ENCODE assay signal across 17 cellular contexts in the genomic region with DNA sequence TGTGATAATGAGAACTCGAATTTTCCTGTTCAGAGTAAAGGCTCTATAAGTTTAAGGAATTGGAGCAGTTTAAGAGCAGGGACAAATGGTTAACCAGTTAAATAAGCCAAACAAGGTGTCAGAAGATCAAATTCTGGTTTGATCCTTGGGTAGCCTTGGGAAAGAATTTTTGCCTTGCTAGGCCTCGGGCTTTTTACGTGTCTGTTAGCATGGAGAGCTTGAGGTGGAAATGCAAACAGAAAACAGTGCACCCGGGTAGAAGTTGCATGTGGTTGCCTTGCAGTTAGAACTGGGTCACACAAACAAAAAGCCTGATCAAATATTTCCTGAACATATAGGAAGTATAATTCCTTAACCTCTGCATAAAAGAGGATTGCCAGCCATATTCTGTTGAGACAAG. TPM values are rescaled to one million over a fixed set of nuclear protein-coding genes. Genes with fewer than 3 reads are reported as not detected.
DNase-seq lines count a peak whose midpoint lies in the region; ATAC-seq and TF ChIP-seq lines count a peak whose summit lies in the region.
"Had no signal": no experiment of that assay in that cellular context is flagged by ENCODE, and none has a peak within 500 bp of the region (broad histone marks: within the 10 kb centered on the region; RNA-seq: fewer than 3 reads in every experiment).

No MANE protein-coding gene starts in this region.

- H3K9me3 Mint-ChIP-seq in HFFc6: 0 out of 2 replicates have a peak, but pooled peaks cover 9% of the 10 kb centered on the region
- H3K9me3 Mint-ChIP-seq: CD8-positive, alpha-beta T cell had no signal

- H3K27me3 Mint-ChIP-seq in HFFc6 (ENCODE audit: insufficient read depth): 0 out of 2 replicates have a peak, but pooled peaks cover 4% of the 10 kb centered on the region
- H3K27me3 Mint-ChIP-seq: dendritic cell treated with granulocyte-macrophage colony-stimulating factor and Interleukin-4, amounts not matched to agents 40 ng/mL and 50 ng/mL, for 4 days had no signal

- DNase-seq in HFFc6 (no peak), SJSA1 (ENCODE audit: low read depth in 1 of 2, low spot score in 2 of 2) (peak in 1 of 2 experiments; percentile 45), foreskin keratinocyte (no peak), adrenal gland (no peak), hippocampal formation (lab: John Stamatoyannopoulos, UW) (no peak), Ammon's horn (ENCODE audit: low spot score) (no peak)
- DNase-seq: CD8-positive, alpha-beta T cell; GOT3; naive thymus-derived CD4-positive, alpha-beta T cell; NCI-H1048; NCI-H748 treated with DMSO at 0.1 percent for 48 hours; T-cell; WERI-Rb-1 had no signal

- intact Hi-C loops in adrenal gland (cut with DNase I): no loop called here

- H3K4me3 Mint-ChIP-seq in HFFc6: peak overlapping the region; percentile 77; the same call in 1 of the 2 replicates
- H3K4me3 Mint-ChIP-seq: CD8-positive, alpha-beta T cell; dendritic cell treated with granulocyte-macrophage colony-stimulating factor and Interleukin-4, amounts not matched to agents 40 ng/mL and 50 ng/mL, for 4 days; naive thymus-derived CD4-positive, alpha-beta T cell; T-cell had no signal

- TF ChIP-seq POLR2A in adrenal gland (IDR thresholded peaks at IDR 0.05): no peak

- H3K27ac Mint-ChIP-seq in HFFc6: peak overlapping the region; percentile 98
- H3K27ac Mint-ChIP-seq: CD8-positive, alpha-beta T cell; naive thymus-derived CD4-positive, alpha-beta T cell; T-cell had no signal

- H3K4me3 ChIP-seq in SJSA1 (no peak overlapping the region), skeletal muscle tissue (ENCODE audit: low read length in 3 of 3) (no peak overlapping the region), adrenal gland (no peak overlapping the region)
- H3K4me3 ChIP-seq: Peyer's patch had no signal

- H3K36me3 Mint-ChIP-seq in HFFc6 (ENCODE audit: low read depth): peaks cover 16% of the 10 kb centered on the region
- H3K36me3 Mint-ChIP-seq: CD8-positive, alpha-beta T cell; naive thymus-derived CD4-positive, alpha-beta T cell; T-cell had no signal

- H3K9me3 ChIP-seq in SJSA1 (replicated peaks) (0 out of 2 replicates have a peak, but pooled peaks cover 5% of the 10 kb centered on the region), skeletal muscle tissue (ENCODE audit: control insufficient read depth in 3 of 3, low read length in 3 of 3) (no peaks in the 10 kb centered on the region), adrenal gland (replicated peaks in 1 of 3) (no peaks in the 10 kb centered on the region)
- H3K9me3 ChIP-seq: Peyer's patch had no signal

- H3K36me3 ChIP-seq in SJSA1 (no peaks in the 10 kb centered on the region), skeletal muscle tissue (ENCODE audit: control insufficient read depth in 3 of 3, insufficient read depth in 3 of 3, low read length in 3 of 3) (peaks cover under 1 to 3% (median 2%) of the 10 kb centered on the region in 3 donors), adrenal gland (replicated peaks in 1 of 2) (no peaks in the 10 kb centered on the region)
- H3K36me3 ChIP-seq: Peyer's patch, WERI-Rb-1 had no signal

- H3K4me1 ChIP-seq in SJSA1 (replicated peaks) (peaks cover 63% of the 10 kb centered on the region), foreskin keratinocyte (peaks cover 48% of the 10 kb centered on the region), skeletal muscle tissue (ENCODE audit: control insufficient read depth in 3 of 3, insufficient read depth in 3 of 3, low read length in 3 of 3) (peaks cover 8 to 13% (median 8%) of the 10 kb centered on the region in 3 donors), adrenal gland (replicated peaks in 1 of 2) (peaks cover 29 to 30% of the 10 kb centered on the region in 2 donors)
- H3K4me1 ChIP-seq: Peyer's patch had no signal

- H3K9ac ChIP-seq in skeletal muscle tissue (ENCODE audit: low read depth in 1 of 3, low read length in 3 of 3): no peak overlapping the region

- TF ChIP-seq CTCF in HFFc6 (IDR thresholded peaks at IDR 0.05) (no peak), foreskin keratinocyte (conservative IDR thresholded peaks at IDR 0.05) (no peak), adrenal gland (IDR thresholded peaks at IDR 0.05) (no peak)

- peaks cover 71% of the 10 kb centered on the region for H3K4me1 Mint-ChIP-seq in HFFc6 (ENCODE audit: low read depth)
- H3K4me1 Mint-ChIP-seq: naive thymus-derived CD4-positive, alpha-beta T cell had no signal

- no peak for ATAC-seq in foreskin keratinocyte
- ATAC-seq: CD8-positive, alpha-beta T cell; left lobe of liver; T-cell had no signal

- no peaks in the 10 kb centered on the region for H3K27me3 ChIP-seq in SJSA1 (replicated peaks)
- no peaks in the 10 kb centered on the region for H3K27me3 ChIP-seq in foreskin keratinocyte
- H3K27me3 ChIP-seq in skeletal muscle tissue (ENCODE audit: control insufficient read depth in 3 of 3, insufficient read depth in 3 of 3, low read length in 3 of 3): no peaks in the 10 kb centered on the region
- H3K27me3 ChIP-seq in adrenal gland: no peaks in the 10 kb centered on the region
- H3K27me3 ChIP-seq: Peyer's patch had no signal

- 77 to 90% (median 84%) methylated on average over 4 of the region's 4 CpGs for WGBS in adrenal gland, 4 donors

- H3K27ac ChIP-seq in SJSA1 (peak overlapping the region; percentile 97), foreskin keratinocyte (peak overlapping the region; percentile 91), skeletal muscle tissue (ENCODE audit: low read depth, low read length) (peak overlapping the region; percentile 28), adrenal gland (peak overlapping the region in 1 of 5 donors; percentile 44)
- H3K27ac ChIP-seq: WERI-Rb-1 had no signal

RNA-seq across cellular contexts. Expression of gene RIN2, which starts 58.3 kb away (rescaled TPM):
- 10 to 100 TPM; 41.0 to 44.0 (median 43.5) TPM for total RNA-seq in HFFc6 (2021; fragmentation: NEBNext Ultra II Directional; extraction: Animal tissue kit (Norgen Biotek cat#: 25700))
- total RNA-seq in SJSA1 (2014; rRNA removed; shearing (Covaris generic)): 15.7 and 19.0 TPM in 2 replicates
- 60.1 and 70.2 TPM in 2 replicates for total RNA-seq in foreskin keratinocyte
- 23.3 and 23.6 TPM in 2 replicates for polyA plus RNA-seq in foreskin keratinocyte
- total RNA-seq in skeletal muscle tissue: 27.1 TPM
- total RNA-seq in adrenal gland: 10 to 100 TPM; 27.9 to 68.8 (median 53.1) TPM
- 10 to 100 TPM in 2 of 3 donors, 1 to 10 TPM in 1; 6.9 to 19.5 (median 15.2) TPM for polyA plus RNA-seq in adrenal gland
- total RNA-seq: CD8-positive, alpha-beta T cell had no signal
- polyA plus RNA-seq: naive thymus-derived CD4-positive, alpha-beta T cell had no signal
